1 cellular context compared by ENCODE assay signal in genomic region chr6:95815389-95816056, GRCh38.
TF ChIP-seq lines count a peak whose summit lies in the region.

No MANE protein-coding gene starts in this region.

TF ChIP-seq in HepG2, 621 proteins besides CTCF, POLR2A, EP300 and RAD21 (continued from another document and continues in another):
- TF ChIP-seq ZNF142 (CRISPR knock-in tag; IDR thresholded peaks at IDR 0.05) = peak; percentile 76; the same call in 1 of the 2 replicates
- TF ChIP-seq ZNF605 (CRISPR knock-in tag; IDR thresholded peaks at IDR 0.05) = peak; percentile 86; the same call in 1 of the 2 replicates
- peak; percentile 78 for TF ChIP-seq ZNF556 (CRISPR knock-in tag; IDR thresholded peaks at IDR 0.05; ENCODE audit: borderline replicate concordance)
- peak; percentile 85 for TF ChIP-seq PATZ1 (CRISPR knock-in tag; IDR thresholded peaks at IDR 0.05)
- peak; percentile 67; the same call in 1 of the 2 replicates for TF ChIP-seq ZSCAN29 (CRISPR knock-in tag; conservative IDR thresholded peaks at IDR 0.05)
- TF ChIP-seq TOE1 (CRISPR knock-in tag; IDR thresholded peaks at IDR 0.05) = peak; percentile 27; the same call in 1 of the 2 replicates
- peak; percentile 84; the same call in 1 of the 2 replicates for TF ChIP-seq TGIF2 (CRISPR knock-in tag; IDR thresholded peaks at IDR 0.05)
- TF ChIP-seq GATAD1 (CRISPR knock-in tag; IDR thresholded peaks at IDR 0.05) = peak; percentile 75
- TF ChIP-seq CHD4 (IDR thresholded peaks at IDR 0.05; ENCODE audit: borderline replicate concordance, low read length) = peak; percentile 82; the same call in 1 of the 2 replicates
- peak; percentile 47; the same call in 1 of the 2 replicates for TF ChIP-seq PHF8 (CRISPR knock-in tag; IDR thresholded peaks at IDR 0.05)
- peak; percentile 57; the same call in 1 of the 2 replicates for TF ChIP-seq JUNB (CRISPR knock-in tag; IDR thresholded peaks at IDR 0.05; ENCODE audit: borderline replicate concordance)
- TF ChIP-seq MXI1 (IDR thresholded peaks at IDR 0.05; ENCODE audit: borderline replicate concordance, low read depth, low read length) = peak; percentile 73; the same call in 1 of the 3 replicates
- peak; percentile 92 for TF ChIP-seq PHF5A (CRISPR knock-in tag; IDR thresholded peaks at IDR 0.05; ENCODE audit: low read depth, unreplicated experiment)
- no peak for TF ChIP-seq HES4 (CRISPR knock-in tag; IDR thresholded peaks at IDR 0.05; ENCODE audit: borderline replicate concordance)
- peak; percentile 100 for TF ChIP-seq AHDC1 (CRISPR knock-in tag; IDR thresholded peaks at IDR 0.05; ENCODE audit: borderline replicate concordance)
- peak in 1 of 2 experiments; percentile 77; a peak in 1 of 4 replicates for TF ChIP-seq REST (IDR thresholded peaks at IDR 0.05; ENCODE audit: borderline replicate concordance in 1 of 2, low read depth in 1 of 2, low read length in 2 of 2)
- peak; percentile 100 for TF ChIP-seq ARID5B (CRISPR knock-in tag; IDR thresholded peaks at IDR 0.05)
- no peak for TF ChIP-seq NR0B2 (CRISPR knock-in tag; IDR thresholded peaks at IDR 0.05)
- TF ChIP-seq NCOA1 (CRISPR knock-in tag; IDR thresholded peaks at IDR 0.05) = peak; percentile 94
- TF ChIP-seq NFE2 (CRISPR knock-in tag; IDR thresholded peaks at IDR 0.05) = no peak
- TF ChIP-seq ZNF317 (CRISPR knock-in tag; IDR thresholded peaks at IDR 0.05) = peak; percentile 69; the same call in 1 of the 2 replicates
- peak; percentile 52; the same call in 1 of the 2 replicates for TF ChIP-seq ZNF12 (CRISPR knock-in tag; IDR thresholded peaks at IDR 0.05)
- TF ChIP-seq MYPOP (CRISPR knock-in tag; IDR thresholded peaks at IDR 0.05) = peak; percentile 56; the same call in 1 of the 2 replicates
- peak; percentile 95 for TF ChIP-seq MIXL1 (CRISPR knock-in tag; IDR thresholded peaks at IDR 0.05)
- peak; percentile 98 for TF ChIP-seq SMAD3 (CRISPR knock-in tag; IDR thresholded peaks at IDR 0.05)
- TF ChIP-seq TBL1XR1 (IDR thresholded peaks at IDR 0.05; ENCODE audit: borderline replicate concordance, low read length, partially characterized antibody) = no peak
- 0 out of 2 replicates have a peak, but pooled peaks have one; percentile 56 for TF ChIP-seq SP5 (CRISPR knock-in tag; IDR thresholded peaks at IDR 0.05; ENCODE audit: borderline replicate concordance, low read depth)
- TF ChIP-seq TEAD3 (CRISPR knock-in tag; optimal IDR thresholded peaks at IDR 0.05; ENCODE audit: borderline replicate concordance) = peak; percentile 96
